9 cellular contexts compared by ENCODE assay signal in genomic region chr2:207617011-207617671, GRCh38. TPM values are rescaled to one million over a fixed set of nuclear protein-coding genes. Genes with fewer than 3 reads are reported as not detected.
DNase-seq lines count a peak whose midpoint lies in the region; TF ChIP-seq lines count a peak whose summit lies in the region.
"Had no signal": no experiment of that assay in that cellular context is flagged by ENCODE, and none has a peak within 500 bp of the region (broad histone marks: within the 10 kb centered on the region; RNA-seq: fewer than 3 reads in every experiment).

No MANE protein-coding gene starts in this region.

- no peaks in the 10 kb centered on the region for H3K79me2 ChIP-seq in ACC112 (ENCODE audit: control insufficient read depth, insufficient read depth, low read length, unreplicated experiment)

- H3K4me1 ChIP-seq in ACC112 (ENCODE audit: control insufficient read depth, insufficient read depth, low read length, unreplicated experiment) (peaks cover 25% of the 10 kb centered on the region), endodermal cell (ENCODE audit: control insufficient read depth, insufficient read depth, low read length) (no peaks in the 10 kb centered on the region)

- H3K9ac ChIP-seq in endodermal cell (ENCODE audit: extremely low read depth, low read length, poor library complexity, severe bottlenecking), result no peak overlapping the region

- no peak for TF ChIP-seq CTCF in endodermal cell (conservative IDR thresholded peaks at IDR 0.05)
- no peak for TF ChIP-seq CTCF in mesothelial cell of epicardium (IDR thresholded peaks at IDR 0.05; ENCODE audit: unreplicated experiment)

- WGBS in endodermal cell (ENCODE audit: insufficient coverage in 1 of 2, insufficient read length in 1 of 2), 2 experiments, result 90% methylated on average over 5 to 6 of the region's 6 CpGs

- H3K36me3 Mint-ChIP-seq in endodermal cell (ENCODE audit: low read depth) (peaks cover 76% of the 10 kb centered on the region), mesothelial cell of epicardium (peaks cover 26% of the 10 kb centered on the region)

- no peaks in the 10 kb centered on the region for H3K9me3 ChIP-seq in endodermal cell (ENCODE audit: control insufficient read depth, low read length)

- DNase-seq in LHCN-M2 (ENCODE audit: low read depth) (peak; percentile 84), endodermal cell (no peak), mesothelial cell of epicardium (ENCODE audit: low spot score in 2 of 2, unreplicated experiment in 2 of 2) (no peak), NCI-H2227 treated with DMSO at 0.1 percent for 48 hours (lab: John Stamatoyannopoulos, UW) (no peak), T-helper 9 cell (no peak), hippocampal formation (lab: John Stamatoyannopoulos, UW) (no peak)
- no peak for DNase-seq in stimulated activated CD8-positive, alpha-beta memory T cell treated with anti-CD3 and anti-CD28 coated beads, Interleukin-4, amount 100 ng/mL, for 48 hours
- DNase-seq: KBM-7 had no signal

- H3K36me3 ChIP-seq in ACC112 (ENCODE audit: insufficient read depth, low read length), result peaks cover 11% of the 10 kb centered on the region
- peaks cover 59% of the 10 kb centered on the region for H3K36me3 ChIP-seq in endodermal cell (ENCODE audit: control insufficient read depth, insufficient read depth, low read length)

- H3K27ac ChIP-seq in ACC112 (ENCODE audit: low read depth, low read length), result peak overlapping the region; percentile 96
- no peak overlapping the region for H3K27ac ChIP-seq in endodermal cell (ENCODE audit: low read depth, low read length)

- H3K9me3 Mint-ChIP-seq in endodermal cell (no peaks in the 10 kb centered on the region), mesothelial cell of epicardium (no peaks in the 10 kb centered on the region)

- H3K27me3 ChIP-seq in ACC112 (ENCODE audit: insufficient read depth, low read length), result no peaks in the 10 kb centered on the region
- no peaks in the 10 kb centered on the region for H3K27me3 ChIP-seq in endodermal cell (ENCODE audit: control insufficient read depth, insufficient read depth, low read length, poor library complexity, severe bottlenecking)

- H3K27ac Mint-ChIP-seq in endodermal cell, result peak overlapping the region; percentile 36
- peak overlapping the region; percentile 72 for H3K27ac Mint-ChIP-seq in mesothelial cell of epicardium

- H3K27me3 Mint-ChIP-seq in endodermal cell (ENCODE audit: insufficient read depth) (no peaks in the 10 kb centered on the region), mesothelial cell of epicardium (ENCODE audit: low read depth) (no peaks in the 10 kb centered on the region)

- H3K4me3 Mint-ChIP-seq in endodermal cell (no peak overlapping the region), mesothelial cell of epicardium (no peak overlapping the region)

- no peaks in the 10 kb centered on the region for H3K4me1 Mint-ChIP-seq in endodermal cell
- H3K4me1 Mint-ChIP-seq in mesothelial cell of epicardium, result peaks cover 16% of the 10 kb centered on the region

- H3K4me3 ChIP-seq in ACC112 (ENCODE audit: low read depth, low read length), result peak overlapping the region; percentile 42
- no peak overlapping the region for H3K4me3 ChIP-seq in endodermal cell (ENCODE audit: low read length)

- H2AFZ ChIP-seq in ACC112 (ENCODE audit: low read length, unreplicated experiment), result peak overlapping the region; percentile 31

RNA-seq across cellular contexts. Expression of gene METTL21A, which starts 8.1 kb away (rescaled TPM):
- 16.4 and 21.1 TPM in 2 replicates for total RNA-seq in LHCN-M2 (2014; rRNA removed)
- polyA plus RNA-seq in LHCN-M2 (2012), result 6.1 TPM
- total RNA-seq in endodermal cell, result 10 to 100 TPM; 43.4 to 61.2 TPM
- polyA plus RNA-seq in endodermal cell (2013, experiment 1 of 2), result 37.1 TPM
- polyA plus RNA-seq in endodermal cell (2013, experiment 2 of 2), result 38.1 TPM
- 18.6 to 20.8 TPM (median 20.3 TPM) in 3 replicates for total RNA-seq in mesothelial cell of epicardium
